ENCODE assay signal across 1 cellular context in the genomic region with DNA sequence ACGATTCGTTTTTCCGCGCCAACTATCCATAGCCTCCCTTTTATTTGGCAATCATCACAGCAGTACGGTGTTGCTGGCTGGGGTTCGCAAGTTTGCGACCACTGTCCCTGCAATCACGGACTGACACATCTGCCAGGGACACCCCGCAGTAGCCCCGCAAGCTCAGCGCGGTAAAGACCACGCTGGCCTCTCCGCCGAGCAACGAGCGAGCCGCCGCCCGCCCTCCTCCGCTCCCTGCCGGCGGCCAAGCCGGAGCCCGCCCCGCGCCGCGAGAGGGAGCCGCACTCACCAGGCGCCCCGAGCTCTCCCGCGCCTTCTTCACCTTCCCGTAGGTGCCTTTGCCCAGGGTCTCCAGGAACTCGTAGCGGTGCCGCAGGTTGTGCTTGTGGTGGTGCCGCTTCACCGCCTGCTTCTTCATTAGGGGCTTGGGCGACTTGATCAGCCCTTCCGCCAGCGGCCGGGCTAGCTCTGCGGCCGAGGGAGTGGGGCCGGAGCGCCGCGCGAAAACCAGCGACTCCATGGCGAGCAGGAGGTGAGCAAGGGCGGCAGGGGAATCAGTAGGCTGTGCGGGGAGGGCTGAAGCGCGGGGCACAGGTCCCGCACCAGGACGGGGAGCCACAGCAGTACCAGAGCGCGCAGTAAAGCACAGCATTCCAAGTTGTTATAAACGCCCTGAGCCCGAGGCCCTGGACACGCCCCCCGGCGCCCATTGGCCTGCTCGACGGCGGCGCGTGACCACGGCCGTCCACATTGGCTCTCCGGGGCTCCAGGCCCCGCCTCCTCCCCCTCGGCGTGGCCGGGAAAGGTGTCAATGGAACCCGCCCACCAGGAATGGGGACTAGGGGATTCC.
TF ChIP-seq lines count a peak whose summit lies in the region.

A gene (minus strand): TSS at position 637 of the 850 bp plus-strand sequence. CDS start 117 bp downstream, at position 520.

TF ChIP-seq in HepG2, 621 proteins besides CTCF, POLR2A, EP300 and RAD21 (continued from another document and continues in another):
- TF ChIP-seq TAF15 (IDR thresholded peaks at IDR 0.05; ENCODE audit: low read depth, low read length, poor library complexity, severe bottlenecking): no peak
- TF ChIP-seq ZBTB7B (CRISPR knock-in tag; IDR thresholded peaks at IDR 0.05): no peak; the same call in none of the 2 replicates
- TF ChIP-seq ADNP (CRISPR knock-in tag; IDR thresholded peaks at IDR 0.05): peak; percentile 34; the same call in 1 of the 2 replicates
- 0 out of 2 replicates have a peak, but pooled peaks have one; percentile 43 for TF ChIP-seq ZNF724P (CRISPR knock-in tag; IDR thresholded peaks at IDR 0.05; ENCODE audit: borderline replicate concordance)
- TF ChIP-seq ZNF383 (CRISPR knock-in tag; IDR thresholded peaks at IDR 0.05; ENCODE audit: borderline replicate concordance): no peak
- TF ChIP-seq KLF12 (CRISPR knock-in tag; IDR thresholded peaks at IDR 0.05; ENCODE audit: borderline replicate concordance): no peak
- TF ChIP-seq ZNF547 (CRISPR knock-in tag; IDR thresholded peaks at IDR 0.05): peak; percentile 93
- TF ChIP-seq ZNF431 (CRISPR knock-in tag; IDR thresholded peaks at IDR 0.05; ENCODE audit: borderline replicate concordance, low read depth): no peak
- TF ChIP-seq GABPA (IDR thresholded peaks at IDR 0.05; ENCODE audit: low read depth, low read length): no peak
- no peak for TF ChIP-seq GABPA (CRISPR knock-in tag; IDR thresholded peaks at IDR 0.05; ENCODE audit: low read depth)
- TF ChIP-seq MYC (CRISPR knock-in tag; IDR thresholded peaks at IDR 0.05; ENCODE audit: borderline replicate concordance): peak; percentile 49
- TF ChIP-seq ZFP82 (CRISPR knock-in tag; IDR thresholded peaks at IDR 0.05; ENCODE audit: borderline replicate concordance): no peak
- TF ChIP-seq HOXA5 (CRISPR knock-in tag; IDR thresholded peaks at IDR 0.05): no peak
- TF ChIP-seq ZNF619 (CRISPR knock-in tag; IDR thresholded peaks at IDR 0.05): no peak
- TF ChIP-seq, protein P1, sequence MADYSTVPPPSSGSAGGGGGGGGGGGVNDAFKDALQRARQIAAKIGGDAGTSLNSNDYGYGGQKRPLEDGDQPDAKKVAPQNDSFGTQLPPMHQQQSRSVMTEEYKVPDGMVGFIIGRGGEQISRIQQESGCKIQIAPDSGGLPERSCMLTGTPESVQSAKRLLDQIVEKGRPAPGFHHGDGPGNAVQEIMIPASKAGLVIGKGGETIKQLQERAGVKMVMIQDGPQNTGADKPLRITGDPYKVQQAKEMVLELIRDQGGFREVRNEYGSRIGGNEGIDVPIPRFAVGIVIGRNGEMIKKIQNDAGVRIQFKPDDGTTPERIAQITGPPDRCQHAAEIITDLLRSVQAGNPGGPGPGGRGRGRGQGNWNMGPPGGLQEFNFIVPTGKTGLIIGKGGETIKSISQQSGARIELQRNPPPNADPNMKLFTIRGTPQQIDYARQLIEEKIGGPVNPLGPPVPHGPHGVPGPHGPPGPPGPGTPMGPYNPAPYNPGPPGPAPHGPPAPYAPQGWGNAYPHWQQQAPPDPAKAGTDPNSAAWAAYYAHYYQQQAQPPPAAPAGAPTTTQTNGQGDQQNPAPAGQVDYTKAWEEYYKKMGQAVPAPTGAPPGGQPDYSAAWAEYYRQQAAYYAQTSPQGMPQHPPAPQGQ (CRISPR knock-in tag; IDR thresholded peaks at IDR 0.05; ENCODE audit: borderline replicate concordance): no peak
- TF ChIP-seq, protein P2, sequence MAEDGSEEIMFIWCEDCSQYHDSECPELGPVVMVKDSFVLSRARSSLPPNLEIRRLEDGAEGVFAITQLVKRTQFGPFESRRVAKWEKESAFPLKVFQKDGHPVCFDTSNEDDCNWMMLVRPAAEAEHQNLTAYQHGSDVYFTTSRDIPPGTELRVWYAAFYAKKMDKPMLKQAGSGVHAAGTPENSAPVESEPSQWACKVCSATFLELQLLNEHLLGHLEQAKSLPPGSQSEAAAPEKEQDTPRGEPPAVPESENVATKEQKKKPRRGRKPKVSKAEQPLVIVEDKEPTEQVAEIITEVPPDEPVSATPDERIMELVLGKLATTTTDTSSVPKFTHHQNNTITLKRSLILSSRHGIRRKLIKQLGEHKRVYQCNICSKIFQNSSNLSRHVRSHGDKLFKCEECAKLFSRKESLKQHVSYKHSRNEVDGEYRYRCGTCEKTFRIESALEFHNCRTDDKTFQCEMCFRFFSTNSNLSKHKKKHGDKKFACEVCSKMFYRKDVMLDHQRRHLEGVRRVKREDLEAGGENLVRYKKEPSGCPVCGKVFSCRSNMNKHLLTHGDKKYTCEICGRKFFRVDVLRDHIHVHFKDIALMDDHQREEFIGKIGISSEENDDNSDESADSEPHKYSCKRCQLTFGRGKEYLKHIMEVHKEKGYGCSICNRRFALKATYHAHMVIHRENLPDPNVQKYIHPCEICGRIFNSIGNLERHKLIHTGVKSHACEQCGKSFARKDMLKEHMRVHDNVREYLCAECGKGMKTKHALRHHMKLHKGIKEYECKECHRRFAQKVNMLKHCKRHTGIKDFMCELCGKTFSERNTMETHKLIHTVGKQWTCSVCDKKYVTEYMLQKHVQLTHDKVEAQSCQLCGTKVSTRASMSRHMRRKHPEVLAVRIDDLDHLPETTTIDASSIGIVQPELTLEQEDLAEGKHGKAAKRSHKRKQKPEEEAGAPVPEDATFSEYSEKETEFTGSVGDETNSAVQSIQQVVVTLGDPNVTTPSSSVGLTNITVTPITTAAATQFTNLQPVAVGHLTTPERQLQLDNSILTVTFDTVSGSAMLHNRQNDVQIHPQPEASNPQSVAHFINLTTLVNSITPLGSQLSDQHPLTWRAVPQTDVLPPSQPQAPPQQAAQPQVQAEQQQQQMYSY (CRISPR knock-in tag; IDR thresholded peaks at IDR 0.05): no peak
- peak; percentile 61; the same call in 1 of the 2 replicates for TF ChIP-seq ESRRA (CRISPR knock-in tag; IDR thresholded peaks at IDR 0.05; ENCODE audit: low read depth)
- peak; percentile 92; the same call in 1 of the 2 replicates for TF ChIP-seq DNMT1 (CRISPR knock-in tag; IDR thresholded peaks at IDR 0.05)
- TF ChIP-seq, protein P3, sequence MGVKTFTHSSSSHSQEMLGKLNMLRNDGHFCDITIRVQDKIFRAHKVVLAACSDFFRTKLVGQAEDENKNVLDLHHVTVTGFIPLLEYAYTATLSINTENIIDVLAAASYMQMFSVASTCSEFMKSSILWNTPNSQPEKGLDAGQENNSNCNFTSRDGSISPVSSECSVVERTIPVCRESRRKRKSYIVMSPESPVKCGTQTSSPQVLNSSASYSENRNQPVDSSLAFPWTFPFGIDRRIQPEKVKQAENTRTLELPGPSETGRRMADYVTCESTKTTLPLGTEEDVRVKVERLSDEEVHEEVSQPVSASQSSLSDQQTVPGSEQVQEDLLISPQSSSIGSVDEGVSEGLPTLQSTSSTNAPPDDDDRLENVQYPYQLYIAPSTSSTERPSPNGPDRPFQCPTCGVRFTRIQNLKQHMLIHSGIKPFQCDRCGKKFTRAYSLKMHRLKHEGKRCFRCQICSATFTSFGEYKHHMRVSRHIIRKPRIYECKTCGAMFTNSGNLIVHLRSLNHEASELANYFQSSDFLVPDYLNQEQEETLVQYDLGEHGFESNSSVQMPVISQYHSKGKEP (CRISPR knock-in tag; IDR thresholded peaks at IDR 0.05): no peak
- TF ChIP-seq RBFOX2 (IDR thresholded peaks at IDR 0.05; ENCODE audit: low read depth, low read length): peak; percentile 81
- no peak for TF ChIP-seq ZMYM2 (CRISPR knock-in tag; IDR thresholded peaks at IDR 0.05)
- no peak for TF ChIP-seq ZNF850 (CRISPR knock-in tag; conservative IDR thresholded peaks at IDR 0.05)
- no peak for TF ChIP-seq ZNF33A (CRISPR knock-in tag; IDR thresholded peaks at IDR 0.05; ENCODE audit: borderline replicate concordance)
- TF ChIP-seq, protein P4, sequence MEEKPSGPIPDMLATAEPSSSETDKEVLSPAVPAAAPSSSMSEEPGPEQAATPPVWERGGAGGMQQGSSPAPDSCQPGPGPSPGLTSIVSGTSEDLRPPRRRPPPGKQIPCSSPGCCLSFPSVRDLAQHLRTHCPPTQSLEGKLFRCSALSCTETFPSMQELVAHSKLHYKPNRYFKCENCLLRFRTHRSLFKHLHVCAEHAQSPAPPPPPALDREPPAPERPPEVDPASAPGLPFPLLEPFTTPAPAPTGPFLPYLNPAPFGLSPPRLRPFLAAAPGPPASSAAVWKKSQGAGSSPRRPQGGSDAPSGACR (CRISPR knock-in tag; IDR thresholded peaks at IDR 0.05): no peak; the same call in 1 of the 2 replicates
- TF ChIP-seq, protein P5, sequence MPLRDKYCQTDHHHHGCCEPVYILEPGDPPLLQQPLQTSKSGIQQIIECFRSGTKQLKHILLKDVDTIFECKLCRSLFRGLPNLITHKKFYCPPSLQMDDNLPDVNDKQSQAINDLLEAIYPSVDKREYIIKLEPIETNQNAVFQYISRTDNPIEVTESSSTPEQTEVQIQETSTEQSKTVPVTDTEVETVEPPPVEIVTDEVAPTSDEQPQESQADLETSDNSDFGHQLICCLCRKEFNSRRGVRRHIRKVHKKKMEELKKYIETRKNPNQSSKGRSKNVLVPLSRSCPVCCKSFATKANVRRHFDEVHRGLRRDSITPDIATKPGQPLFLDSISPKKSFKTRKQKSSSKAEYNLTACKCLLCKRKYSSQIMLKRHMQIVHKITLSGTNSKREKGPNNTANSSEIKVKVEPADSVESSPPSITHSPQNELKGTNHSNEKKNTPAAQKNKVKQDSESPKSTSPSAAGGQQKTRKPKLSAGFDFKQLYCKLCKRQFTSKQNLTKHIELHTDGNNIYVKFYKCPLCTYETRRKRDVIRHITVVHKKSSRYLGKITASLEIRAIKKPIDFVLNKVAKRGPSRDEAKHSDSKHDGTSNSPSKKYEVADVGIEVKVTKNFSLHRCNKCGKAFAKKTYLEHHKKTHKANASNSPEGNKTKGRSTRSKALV (CRISPR knock-in tag; IDR thresholded peaks at IDR 0.05): peak; percentile 80
- TF ChIP-seq TSC22D2 (CRISPR knock-in tag; IDR thresholded peaks at IDR 0.05; ENCODE audit: borderline replicate concordance): no peak
- no peak for TF ChIP-seq TRIM24 (CRISPR knock-in tag; IDR thresholded peaks at IDR 0.05)
- no peak for TF ChIP-seq ZC3H13 (CRISPR knock-in tag; IDR thresholded peaks at IDR 0.05)
- peak; percentile 16; the same call in 1 of the 3 replicates for TF ChIP-seq MXI1 (IDR thresholded peaks at IDR 0.05; ENCODE audit: borderline replicate concordance, low read depth, low read length)
- no peak for TF ChIP-seq ZNF749 (CRISPR knock-in tag; IDR thresholded peaks at IDR 0.05; ENCODE audit: borderline replicate concordance)
- TF ChIP-seq KLF11 (CRISPR knock-in tag; IDR thresholded peaks at IDR 0.05): no peak
- TF ChIP-seq, protein P6, sequence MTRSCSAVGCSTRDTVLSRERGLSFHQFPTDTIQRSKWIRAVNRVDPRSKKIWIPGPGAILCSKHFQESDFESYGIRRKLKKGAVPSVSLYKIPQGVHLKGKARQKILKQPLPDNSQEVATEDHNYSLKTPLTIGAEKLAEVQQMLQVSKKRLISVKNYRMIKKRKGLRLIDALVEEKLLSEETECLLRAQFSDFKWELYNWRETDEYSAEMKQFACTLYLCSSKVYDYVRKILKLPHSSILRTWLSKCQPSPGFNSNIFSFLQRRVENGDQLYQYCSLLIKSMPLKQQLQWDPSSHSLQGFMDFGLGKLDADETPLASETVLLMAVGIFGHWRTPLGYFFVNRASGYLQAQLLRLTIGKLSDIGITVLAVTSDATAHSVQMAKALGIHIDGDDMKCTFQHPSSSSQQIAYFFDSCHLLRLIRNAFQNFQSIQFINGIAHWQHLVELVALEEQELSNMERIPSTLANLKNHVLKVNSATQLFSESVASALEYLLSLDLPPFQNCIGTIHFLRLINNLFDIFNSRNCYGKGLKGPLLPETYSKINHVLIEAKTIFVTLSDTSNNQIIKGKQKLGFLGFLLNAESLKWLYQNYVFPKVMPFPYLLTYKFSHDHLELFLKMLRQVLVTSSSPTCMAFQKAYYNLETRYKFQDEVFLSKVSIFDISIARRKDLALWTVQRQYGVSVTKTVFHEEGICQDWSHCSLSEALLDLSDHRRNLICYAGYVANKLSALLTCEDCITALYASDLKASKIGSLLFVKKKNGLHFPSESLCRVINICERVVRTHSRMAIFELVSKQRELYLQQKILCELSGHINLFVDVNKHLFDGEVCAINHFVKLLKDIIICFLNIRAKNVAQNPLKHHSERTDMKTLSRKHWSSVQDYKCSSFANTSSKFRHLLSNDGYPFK (CRISPR knock-in tag; IDR thresholded peaks at IDR 0.05; ENCODE audit: borderline replicate concordance): 0 out of 2 replicates have a peak, but pooled peaks have one; percentile 49
- no peak for TF ChIP-seq SRSF9 (IDR thresholded peaks at IDR 0.05; ENCODE audit: borderline replicate concordance, insufficient read depth, low read depth, low read length, poor library complexity, severe bottlenecking)
- TF ChIP-seq, protein P7, sequence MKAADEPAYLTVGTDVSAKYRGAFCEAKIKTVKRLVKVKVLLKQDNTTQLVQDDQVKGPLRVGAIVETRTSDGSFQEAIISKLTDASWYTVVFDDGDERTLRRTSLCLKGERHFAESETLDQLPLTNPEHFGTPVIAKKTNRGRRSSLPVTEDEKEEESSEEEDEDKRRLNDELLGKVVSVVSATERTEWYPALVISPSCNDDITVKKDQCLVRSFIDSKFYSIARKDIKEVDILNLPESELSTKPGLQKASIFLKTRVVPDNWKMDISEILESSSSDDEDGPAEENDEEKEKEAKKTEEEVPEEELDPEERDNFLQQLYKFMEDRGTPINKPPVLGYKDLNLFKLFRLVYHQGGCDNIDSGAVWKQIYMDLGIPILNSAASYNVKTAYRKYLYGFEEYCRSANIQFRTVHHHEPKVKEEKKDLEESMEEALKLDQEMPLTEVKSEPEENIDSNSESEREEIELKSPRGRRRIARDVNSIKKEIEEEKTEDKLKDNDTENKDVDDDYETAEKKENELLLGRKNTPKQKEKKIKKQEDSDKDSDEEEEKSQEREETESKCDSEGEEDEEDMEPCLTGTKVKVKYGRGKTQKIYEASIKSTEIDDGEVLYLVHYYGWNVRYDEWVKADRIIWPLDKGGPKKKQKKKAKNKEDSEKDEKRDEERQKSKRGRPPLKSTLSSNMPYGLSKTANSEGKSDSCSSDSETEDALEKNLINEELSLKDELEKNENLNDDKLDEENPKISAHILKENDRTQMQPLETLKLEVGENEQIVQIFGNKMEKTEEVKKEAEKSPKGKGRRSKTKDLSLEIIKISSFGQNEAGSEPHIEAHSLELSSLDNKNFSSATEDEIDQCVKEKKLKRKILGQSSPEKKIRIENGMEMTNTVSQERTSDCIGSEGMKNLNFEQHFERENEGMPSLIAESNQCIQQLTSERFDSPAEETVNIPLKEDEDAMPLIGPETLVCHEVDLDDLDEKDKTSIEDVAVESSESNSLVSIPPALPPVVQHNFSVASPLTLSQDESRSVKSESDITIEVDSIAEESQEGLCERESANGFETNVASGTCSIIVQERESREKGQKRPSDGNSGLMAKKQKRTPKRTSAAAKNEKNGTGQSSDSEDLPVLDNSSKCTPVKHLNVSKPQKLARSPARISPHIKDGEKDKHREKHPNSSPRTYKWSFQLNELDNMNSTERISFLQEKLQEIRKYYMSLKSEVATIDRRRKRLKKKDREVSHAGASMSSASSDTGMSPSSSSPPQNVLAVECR (CRISPR knock-in tag; IDR thresholded peaks at IDR 0.05; ENCODE audit: borderline replicate concordance): peak; percentile 64; the same call in 1 of the 2 replicates
- no peak for TF ChIP-seq NCOR1 (IDR thresholded peaks at IDR 0.05; ENCODE audit: borderline replicate concordance, low read length)
- no peak for TF ChIP-seq RCOR2 (CRISPR knock-in tag; IDR thresholded peaks at IDR 0.05)
- no peak; the same call in 1 of the 2 replicates for TF ChIP-seq NCOA2 (CRISPR knock-in tag; IDR thresholded peaks at IDR 0.05)
- no peak for TF ChIP-seq GATA4 (IDR thresholded peaks at IDR 0.05; ENCODE audit: borderline replicate concordance, low read depth)
- TF ChIP-seq ZNF768 (CRISPR knock-in tag; IDR thresholded peaks at IDR 0.05): peak; percentile 80; the same call in 1 of the 2 replicates
- no peak for TF ChIP-seq ZNF790 (CRISPR knock-in tag; IDR thresholded peaks at IDR 0.05; ENCODE audit: borderline replicate concordance)
- TF ChIP-seq PCBP1 (IDR thresholded peaks at IDR 0.05; ENCODE audit: borderline replicate concordance, low read depth, low read length): 0 out of 2 replicates have a peak, but pooled peaks have one; percentile 54
- TF ChIP-seq ZNF776 (CRISPR knock-in tag; IDR thresholded peaks at IDR 0.05): peak; percentile 94
- TF ChIP-seq ZNF510 (CRISPR knock-in tag; IDR thresholded peaks at IDR 0.05; ENCODE audit: low read depth): no peak
